8 cellular contexts compared by ENCODE assay signal in the genomic region with DNA sequence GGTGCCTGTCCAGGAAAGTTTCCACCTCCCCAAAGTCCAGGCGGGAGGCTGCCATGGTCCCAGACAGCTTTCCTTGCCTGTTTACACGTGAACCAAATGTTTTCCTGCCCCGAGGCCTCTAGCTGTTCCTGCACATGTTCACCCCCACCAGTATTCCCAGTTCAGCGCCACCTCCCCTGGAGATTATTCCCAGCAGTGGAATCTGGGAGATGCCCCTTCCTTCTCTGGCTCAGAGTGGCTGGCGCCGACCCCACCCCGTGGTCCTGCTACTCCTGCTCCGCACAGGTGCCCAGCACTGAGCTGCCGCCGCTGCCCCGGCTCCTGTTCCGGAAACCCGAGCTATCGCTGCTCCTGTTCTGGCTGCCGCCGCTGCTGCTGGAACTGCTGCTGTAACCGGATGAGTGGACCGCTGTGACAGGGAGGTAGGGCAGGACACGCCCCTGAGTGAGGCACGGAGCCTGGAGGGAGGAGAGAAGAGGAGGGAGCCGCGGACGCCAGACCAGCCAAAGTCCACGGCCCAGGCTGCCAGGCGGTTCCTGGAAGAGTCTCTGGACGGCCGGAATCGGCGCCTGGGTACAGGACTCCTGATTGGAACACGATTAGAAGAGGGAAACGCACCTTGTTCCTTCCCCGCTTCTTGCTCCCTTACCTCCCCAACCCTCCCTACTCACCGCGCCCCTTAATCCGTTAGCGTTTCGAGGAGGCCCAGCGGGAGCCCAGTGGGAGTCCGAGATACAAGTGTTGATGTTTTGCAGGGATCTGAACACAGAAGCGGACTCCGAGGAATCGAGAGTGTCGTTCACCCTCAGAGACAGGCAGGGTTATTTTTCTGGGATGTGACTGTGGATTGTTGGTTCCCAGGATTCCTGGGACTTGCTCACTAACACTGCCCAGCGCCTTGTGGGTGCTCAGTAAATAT. TPM values are rescaled to one million over a fixed set of nuclear protein-coding genes. Genes with fewer than 3 reads are reported as not detected.
DNase-seq lines count a peak whose midpoint lies in the region; ATAC-seq, FAIRE-seq and TF ChIP-seq lines count a peak whose summit lies in the region.

PDE11A (minus strand) TSS at position 395 of the 919 bp plus-strand sequence; CDS start at position 55, 340 bp downstream.

- no peaks in the 10 kb centered on the region for H3K27me3 ChIP-seq in vagina

- ATAC-seq in HG03342 (IDR thresholded peaks at IDR 0.05; ENCODE audit: unreplicated experiment), result peak; percentile 77

- H3K9me3 ChIP-seq in vagina, result no peaks in the 10 kb centered on the region

- no peak for TF ChIP-seq CTCF in glutamatergic neuron (IDR thresholded peaks at IDR 0.05; ENCODE audit: partially characterized antibody, unreplicated experiment)
- TF ChIP-seq CTCF in vagina (IDR thresholded peaks at IDR 0.05), result no peak

- peaks cover 29% of the 10 kb centered on the region for H3K27me3 Mint-ChIP-seq in activated naive CD4-positive, alpha-beta T cell treated with anti-CD3 and anti-CD28 coated beads, Interleukin-2, amount 10 ng/mL, durations not matched to agents 7 days and 5 days
- peaks cover 3% of the 10 kb centered on the region for H3K27me3 Mint-ChIP-seq in glutamatergic neuron (ENCODE audit: unreplicated experiment)

- no peak for FAIRE-seq in GM12892 (lab: Jason Lieb, UNC)

- H3K9me3 Mint-ChIP-seq in activated naive CD4-positive, alpha-beta T cell treated with anti-CD3 and anti-CD28 coated beads, Interleukin-2, amount 10 ng/mL, durations not matched to agents 7 days and 5 days, result no peaks in the 10 kb centered on the region
- H3K9me3 Mint-ChIP-seq in glutamatergic neuron (ENCODE audit: unreplicated experiment), result no peaks in the 10 kb centered on the region

- intact Hi-C loops in vagina (cut with DNase I), result no loop called here

- peaks cover 9% of the 10 kb centered on the region for H3K4me1 Mint-ChIP-seq in activated naive CD4-positive, alpha-beta T cell treated with anti-CD3 and anti-CD28 coated beads, Interleukin-2, amount 10 ng/mL, durations not matched to agents 7 days and 5 days
- no peaks in the 10 kb centered on the region for H3K4me1 Mint-ChIP-seq in glutamatergic neuron (ENCODE audit: low read depth, unreplicated experiment)

- no peaks in the 10 kb centered on the region for H3K36me3 Mint-ChIP-seq in activated naive CD4-positive, alpha-beta T cell treated with anti-CD3 and anti-CD28 coated beads, Interleukin-2, amount 10 ng/mL, durations not matched to agents 7 days and 5 days
- no peaks in the 10 kb centered on the region for H3K36me3 Mint-ChIP-seq in glutamatergic neuron (ENCODE audit: unreplicated experiment)

- TF ChIP-seq POLR2A in GM12892 (IDR thresholded peaks at IDR 0.05; ENCODE audit: low read depth, low read length) (no peak), vagina (IDR thresholded peaks at IDR 0.05) (no peak)

- CTCF ChIA-PET in activated naive CD4-positive, alpha-beta T cell treated with anti-CD3 and anti-CD28 coated beads, Interleukin-2, amount 10 ng/mL, durations not matched to agents 7 days and 5 days (lab: Charles Lee), result no interaction called here

- H3K4me3 ChIP-seq in vagina, result peak within 1 kb of the TSS; percentile 35 to 46

- peak within 1 kb of the TSS; percentile 14 for H3K4me3 Mint-ChIP-seq in activated naive CD4-positive, alpha-beta T cell treated with anti-CD3 and anti-CD28 coated beads, Interleukin-2, amount 10 ng/mL, durations not matched to agents 7 days and 5 days
- peak within 1 kb of the TSS; percentile 91 for H3K4me3 Mint-ChIP-seq in glutamatergic neuron (ENCODE audit: unreplicated experiment)

- peaks cover 13% of the 10 kb centered on the region for H3K4me1 ChIP-seq in vagina

- no peaks in the 10 kb centered on the region for H3K36me3 ChIP-seq in vagina

- DNase-seq in GM12892 (ENCODE audit: insufficient read length), result peak; percentile 8
- DNase-seq in NCI-H748 (lab: John Stamatoyannopoulos, UW; ENCODE audit: unreplicated experiment), result peak; percentile 94
- peak; percentile 63 for DNase-seq in activated naive CD4-positive, alpha-beta T cell treated with anti-CD3 and anti-CD28 coated beads, Interleukin-2, amount 10 ng/mL, durations not matched to agents 7 days and 5 days
- DNase-seq in glutamatergic neuron, result peak; percentile 78
- peak; percentile 32 for DNase-seq in occipital lobe (lab: John Stamatoyannopoulos, UW)
- no peak for DNase-seq in vagina (ENCODE audit: extremely low spot score in 2 of 2)
- no peak for DNase-seq in GDM1 (lab: John Stamatoyannopoulos, UW)

- H3K27ac Mint-ChIP-seq in activated naive CD4-positive, alpha-beta T cell treated with anti-CD3 and anti-CD28 coated beads, Interleukin-2, amount 10 ng/mL, durations not matched to agents 7 days and 5 days, result no peak within 1 kb of the TSS
- peak within 1 kb of the TSS; percentile 33 for H3K27ac Mint-ChIP-seq in glutamatergic neuron (ENCODE audit: unreplicated experiment)

- no peak within 1 kb of the TSS for H3K27ac ChIP-seq in vagina

RNA-seq across cellular contexts. Expression of gene PDE11A, which starts in this region (rescaled TPM):
- not detected for polyA plus RNA-seq in GM12892 (2012; ENCODE audit: missing spikeins)
- total RNA-seq in glutamatergic neuron (ENCODE audit: unreplicated experiment), result 0.27 TPM
- total RNA-seq in occipital lobe, result 1.7 TPM
- total RNA-seq in vagina, result 0.25 TPM

Comparison
In these comparisons a context has a peak if more than half of its experiments do, and no peak if none do; other contexts are left out.
1. Peak in DNase-seq in glutamatergic neuron; RNA of the gene not detected or under 1 TPM.
2. DNase-seq: peak in GM12892 (single experiment), NCI-H748 (single experiment), activated naive CD4-positive, alpha-beta T cell treated with anti-CD3 and anti-CD28 coated beads, Interleukin-2, amount 10 ng/mL, durations not matched to agents 7 days and 5 days (single experiment) and occipital lobe (single experiment); none in vagina (0 of 2) and GDM1 (single experiment).